ENCODE assay signal across 28 cellular contexts in genomic region chrY:15059478-15059877, GRCh38.
"Had no signal": no experiment of that assay in that cellular context is flagged by ENCODE, and none has a peak within 500 bp of the region (broad histone marks: within the 10 kb centered on the region; RNA-seq: fewer than 3 reads in every experiment).

No MANE protein-coding gene starts in this region.

- DNase-seq: activated B cell treated with CpG ODN at 0.5 μM for 24 hours; activated CD4-positive, alpha-beta memory T cell treated with anti-CD3 and anti-CD28 coated beads for 36 hours; activated CD4-positive, alpha-beta T cell treated with anti-CD3 and anti-CD28 coated beads for 36 hours; activated CD4-positive, alpha-beta T cell treated with anti-CD3 and anti-CD28 coated beads, Interleukin-2, amount 10 ng/mL, durations not matched to agents 24 days and 14 days; activated CD4-positive, CD25-positive, alpha-beta regulatory T cell treated with anti-CD3 and anti-CD28 coated beads, Interleukin-2, amount 50 U/mL, for 72 hours; activated CD8-positive, alpha-beta memory T cell treated with anti-CD3 and anti-CD28 coated beads, Interleukin-2, amount 10 ng/mL, durations not matched to agents 7 days and 5 days; activated CD8-positive, alpha-beta memory T cell treated with anti-CD3 and anti-CD28 coated beads, Interleukin-2, amount 50 U/mL, for 4 hours; activated CD8-positive, alpha-beta T cell treated with anti-CD3 and anti-CD28 coated beads, Interleukin-2, amount 10 ng/mL, durations not matched to agents 7 days and 5 days; activated effector memory CD4-positive, alpha-beta T cell treated with anti-CD3 and anti-CD28 coated beads, Interleukin-2, amount 50 U/mL, for 16 hours; activated naive CD4-positive, alpha-beta T cell treated with anti-CD3 and anti-CD28 coated beads for 36 hours; activated naive CD8-positive, alpha-beta T cell treated with anti-CD3 and anti-CD28 coated beads, Interleukin-2, amount 10 ng/mL, durations not matched to agents 7 days and 5 days; activated T-cell treated with anti-CD3 and anti-CD28 coated beads, Interleukin-2, amount 50 U/mL, for 1 hour; activated T-cell treated with anti-CD3 and anti-CD28 coated beads, Interleukin-2, amount 50 U/mL, for 48 hours; amniotic stem cell; anterior cingulate cortex; brain microvascular endothelial cell; caudate nucleus; effector CD8-positive, alpha-beta T cell; esophagus squamous epithelium; head of caudate nucleus; T-helper 1 cell; T-helper 17 cell; T1000; WERI-Rb-1 had no signal

- H3K27ac Mint-ChIP-seq: activated B cell treated with CpG ODN at 0.5 μM for 24 hours; activated CD4-positive, alpha-beta memory T cell treated with anti-CD3 and anti-CD28 coated beads for 36 hours; activated CD4-positive, alpha-beta T cell treated with anti-CD3 and anti-CD28 coated beads for 36 hours; activated CD4-positive, alpha-beta T cell treated with anti-CD3 and anti-CD28 coated beads, Interleukin-2, amount 10 ng/mL, durations not matched to agents 24 days and 14 days; activated CD8-positive, alpha-beta memory T cell treated with anti-CD3 and anti-CD28 coated beads, Interleukin-2, amount 10 ng/mL, durations not matched to agents 7 days and 5 days; activated CD8-positive, alpha-beta T cell treated with anti-CD3 and anti-CD28 coated beads, Interleukin-2, amount 10 ng/mL, durations not matched to agents 7 days and 5 days; activated naive CD4-positive, alpha-beta T cell treated with anti-CD3 and anti-CD28 coated beads for 36 hours; activated naive CD4-positive, alpha-beta T cell treated with anti-CD3 and anti-CD28 coated beads, Interleukin-2, amount 50 U/mL, for 72 hours; activated naive CD8-positive, alpha-beta T cell treated with anti-CD3 and anti-CD28 coated beads, Interleukin-2, amount 10 ng/mL, durations not matched to agents 7 days and 5 days; activated T-helper 1 cell treated with anti-CD3 and anti-CD28 coated beads, Interleukin-12 subunit alpha, Interleukin-12 subunit beta, Interleukin-2, Interleukin-4 antibody, amounts not matched to agents 30 ng/mL and 10 ng/mL and 1 ng/mL, durations not matched to agents 14 hours and 24 hours and 36 hours; activated T-helper 2 cell treated with anti-CD3 and anti-CD28 coated beads, Interferon-gamma antibody, Interleukin-2, Interleukin-4, amounts not matched to agents 10 μg/mL and 5 μg/mL and 100 μg/mL, durations not matched to agents 14 hours and 24 hours and 36 hours; T-helper 17 cell; T-helper 2 cell treated with Interferon-gamma antibody and Interleukin-4, amounts not matched to agents 5 μg/mL and 100 μg/mL, for 36 hours had no signal

- H3K4me1 Mint-ChIP-seq: activated B cell treated with CpG ODN at 0.5 μM for 24 hours; activated CD4-positive, alpha-beta T cell treated with anti-CD3 and anti-CD28 coated beads for 36 hours; activated CD4-positive, alpha-beta T cell treated with anti-CD3 and anti-CD28 coated beads, Interleukin-2, amount 10 ng/mL, durations not matched to agents 24 days and 14 days; activated CD8-positive, alpha-beta memory T cell treated with anti-CD3 and anti-CD28 coated beads, Interleukin-2, amount 10 ng/mL, durations not matched to agents 7 days and 5 days; activated naive CD8-positive, alpha-beta T cell treated with anti-CD3 and anti-CD28 coated beads, Interleukin-2, amount 10 ng/mL, durations not matched to agents 7 days and 5 days; T-helper 17 cell had no signal

- H3K9me3 ChIP-seq: esophagus squamous epithelium had no signal

- H3K36me3 ChIP-seq: brain microvascular endothelial cell, esophagus squamous epithelium, WERI-Rb-1 had no signal

- H3K27me3 ChIP-seq: brain microvascular endothelial cell, esophagus squamous epithelium had no signal

- H3K36me3 Mint-ChIP-seq: activated CD4-positive, alpha-beta memory T cell treated with anti-CD3 and anti-CD28 coated beads for 36 hours; activated CD8-positive, alpha-beta memory T cell treated with anti-CD3 and anti-CD28 coated beads, Interleukin-2, amount 10 ng/mL, durations not matched to agents 7 days and 5 days; activated naive CD4-positive, alpha-beta T cell treated with anti-CD3 and anti-CD28 coated beads, Interleukin-2, amount 50 U/mL, for 72 hours; activated naive CD8-positive, alpha-beta T cell treated with anti-CD3 and anti-CD28 coated beads, Interleukin-2, amount 10 ng/mL, durations not matched to agents 7 days and 5 days had no signal

- H3K9me3 Mint-ChIP-seq: activated B cell treated with CpG ODN at 0.5 μM for 24 hours; activated CD4-positive, alpha-beta memory T cell treated with anti-CD3 and anti-CD28 coated beads for 36 hours; activated CD4-positive, alpha-beta T cell treated with anti-CD3 and anti-CD28 coated beads, Interleukin-2, amount 10 ng/mL, durations not matched to agents 24 days and 14 days; activated naive CD4-positive, alpha-beta T cell treated with anti-CD3 and anti-CD28 coated beads for 36 hours; activated naive CD4-positive, alpha-beta T cell treated with anti-CD3 and anti-CD28 coated beads, Interleukin-2, amount 50 U/mL, for 72 hours; activated naive CD8-positive, alpha-beta T cell treated with anti-CD3 and anti-CD28 coated beads, Interleukin-2, amount 10 ng/mL, durations not matched to agents 7 days and 5 days; activated T-helper 1 cell treated with anti-CD3 and anti-CD28 coated beads, Interleukin-12 subunit alpha, Interleukin-12 subunit beta, Interleukin-2, Interleukin-4 antibody, amounts not matched to agents 30 ng/mL and 10 ng/mL and 1 ng/mL, durations not matched to agents 14 hours and 24 hours and 36 hours; activated T-helper 2 cell treated with anti-CD3 and anti-CD28 coated beads, Interferon-gamma antibody, Interleukin-2, Interleukin-4, amounts not matched to agents 10 μg/mL and 5 μg/mL and 100 μg/mL, durations not matched to agents 14 hours and 24 hours and 36 hours; T-helper 2 cell treated with Interferon-gamma antibody and Interleukin-4, amounts not matched to agents 5 μg/mL and 100 μg/mL, for 36 hours had no signal

- H3K4me3 Mint-ChIP-seq: activated B cell treated with CpG ODN at 0.5 μM for 24 hours; activated CD4-positive, alpha-beta memory T cell treated with anti-CD3 and anti-CD28 coated beads for 36 hours; activated CD4-positive, alpha-beta T cell treated with anti-CD3 and anti-CD28 coated beads for 36 hours; activated CD4-positive, alpha-beta T cell treated with anti-CD3 and anti-CD28 coated beads, Interleukin-2, amount 10 ng/mL, durations not matched to agents 24 days and 14 days; activated CD8-positive, alpha-beta memory T cell treated with anti-CD3 and anti-CD28 coated beads, Interleukin-2, amount 10 ng/mL, durations not matched to agents 7 days and 5 days; activated CD8-positive, alpha-beta T cell treated with anti-CD3 and anti-CD28 coated beads, Interleukin-2, amount 10 ng/mL, durations not matched to agents 7 days and 5 days; activated naive CD4-positive, alpha-beta T cell treated with anti-CD3 and anti-CD28 coated beads for 36 hours; activated naive CD8-positive, alpha-beta T cell treated with anti-CD3 and anti-CD28 coated beads, Interleukin-2, amount 10 ng/mL, durations not matched to agents 7 days and 5 days; activated T-helper 1 cell treated with anti-CD3 and anti-CD28 coated beads, Interleukin-12 subunit alpha, Interleukin-12 subunit beta, Interleukin-2, Interleukin-4 antibody, amounts not matched to agents 30 ng/mL and 10 ng/mL and 1 ng/mL, durations not matched to agents 14 hours and 24 hours and 36 hours; T-helper 17 cell; T-helper 2 cell treated with Interferon-gamma antibody and Interleukin-4, amounts not matched to agents 5 μg/mL and 100 μg/mL, for 36 hours had no signal

- H3K27ac ChIP-seq: brain microvascular endothelial cell, esophagus squamous epithelium, WERI-Rb-1 had no signal

- H3K4me1 ChIP-seq: esophagus squamous epithelium had no signal

- H3K27me3 Mint-ChIP-seq: activated B cell treated with CpG ODN at 0.5 μM for 24 hours; activated CD4-positive, alpha-beta memory T cell treated with anti-CD3 and anti-CD28 coated beads for 36 hours; activated CD4-positive, alpha-beta T cell treated with anti-CD3 and anti-CD28 coated beads for 36 hours; activated CD4-positive, alpha-beta T cell treated with anti-CD3 and anti-CD28 coated beads, Interleukin-2, amount 10 ng/mL, durations not matched to agents 24 days and 14 days; activated CD8-positive, alpha-beta memory T cell treated with anti-CD3 and anti-CD28 coated beads, Interleukin-2, amount 10 ng/mL, durations not matched to agents 7 days and 5 days; activated naive CD8-positive, alpha-beta T cell treated with anti-CD3 and anti-CD28 coated beads, Interleukin-2, amount 10 ng/mL, durations not matched to agents 7 days and 5 days; T-helper 17 cell had no signal

- H3K4me3 ChIP-seq: esophagus squamous epithelium had no signal

- ATAC-seq: activated CD4-positive, alpha-beta T cell treated with anti-CD3 and anti-CD28 coated beads for 36 hours; activated CD8-positive, alpha-beta memory T cell treated with anti-CD3 and anti-CD28 coated beads, Interleukin-2, amount 10 ng/mL, durations not matched to agents 7 days and 5 days; activated CD8-positive, alpha-beta T cell treated with anti-CD3 and anti-CD28 coated beads, Interleukin-2, amount 10 ng/mL, durations not matched to agents 7 days and 5 days; activated naive CD4-positive, alpha-beta T cell treated with anti-CD3 and anti-CD28 coated beads, Interleukin-2, amount 50 U/mL, for 72 hours; T-helper 17 cell had no signal
